32 cellular contexts compared by ENCODE assay signal in the genomic region with DNA sequence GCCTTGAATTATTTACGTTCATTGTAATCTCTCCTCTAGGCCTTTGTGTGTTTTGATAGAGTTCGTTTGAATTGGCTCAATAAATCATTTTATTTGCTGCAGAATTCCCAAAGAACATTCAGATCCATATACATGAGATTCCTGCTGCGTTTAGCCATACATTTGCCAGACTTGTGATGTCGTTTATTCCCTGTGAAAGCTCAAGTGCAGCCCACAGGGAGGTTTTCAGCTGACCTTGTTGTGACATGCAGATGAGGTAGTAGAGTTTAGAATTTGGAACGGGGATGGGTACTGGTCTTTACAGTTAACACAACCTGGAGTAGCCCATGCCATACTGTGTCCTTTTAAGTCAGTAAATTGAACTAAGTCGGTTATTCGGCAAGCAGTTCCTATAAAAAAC. TPM values are rescaled to one million over a fixed set of nuclear protein-coding genes. Genes with fewer than 3 reads are reported as not detected.
"Had no signal": no experiment of that assay in that cellular context is flagged by ENCODE, and none has a peak within 500 bp of the region (broad histone marks: within the 10 kb centered on the region; RNA-seq: fewer than 3 reads in every experiment).

A gene (plus strand): TSS at position 301 of the 400 bp plus-strand sequence. CDS start 7,573 bp downstream, outside the sequence.

- ATAC-seq: activated CD8-positive, alpha-beta T cell treated with anti-CD3 and anti-CD28 coated beads, Interleukin-2, amount 10 ng/mL, durations not matched to agents 7 days and 5 days; activated naive CD4-positive, alpha-beta T cell treated with anti-CD3 and anti-CD28 coated beads, Interleukin-2, amount 50 U/mL, for 72 hours; activated naive CD8-positive, alpha-beta T cell treated with anti-CD3 and anti-CD28 coated beads, Interleukin-2, amount 50 U/mL, for 24 hours; body of pancreas; Panc1; Right ventricle myocardium inferior; WTC11 had no signal

- H3K9me3 Mint-ChIP-seq: activated naive CD4-positive, alpha-beta T cell treated with anti-CD3 and anti-CD28 coated beads, Interleukin-2, amount 50 U/mL, for 72 hours; activated naive CD8-positive, alpha-beta T cell treated with anti-CD3 and anti-CD28 coated beads, Interleukin-2, amount 50 U/mL, for 24 hours; central memory CD8-positive, alpha-beta T cell had no signal

- H3K27me3 Mint-ChIP-seq: activated naive CD8-positive, alpha-beta T cell treated with anti-CD3 and anti-CD28 coated beads, Interleukin-2, amount 50 U/mL, for 24 hours; central memory CD8-positive, alpha-beta T cell had no signal

- H3K4me1 Mint-ChIP-seq: activated naive CD8-positive, alpha-beta T cell treated with anti-CD3 and anti-CD28 coated beads, Interleukin-2, amount 50 U/mL, for 24 hours; central memory CD8-positive, alpha-beta T cell; WTC11 had no signal

- H3K4me3 Mint-ChIP-seq: activated CD8-positive, alpha-beta T cell treated with anti-CD3 and anti-CD28 coated beads, Interleukin-2, amount 10 ng/mL, durations not matched to agents 7 days and 5 days; activated naive CD8-positive, alpha-beta T cell treated with anti-CD3 and anti-CD28 coated beads, Interleukin-2, amount 50 U/mL, for 24 hours; central memory CD8-positive, alpha-beta T cell; T-helper 2 cell treated with Interferon-gamma antibody and Interleukin-4, amounts not matched to agents 5 μg/mL and 100 μg/mL, for 36 hours; WTC11 had no signal

- H3K4me1 ChIP-seq: ascending aorta had no signal

- H3K9me3 ChIP-seq: ascending aorta, body of pancreas had no signal

- DNase-seq: activated CD4-positive, alpha-beta T cell treated with anti-CD3 and anti-CD28 coated beads for 48 hours; activated CD4-positive, alpha-beta T cell treated with anti-CD3 and anti-CD28 coated beads, Interleukin-2, amount 50 U/mL, for 4 hours; activated CD4-positive, CD25-positive, alpha-beta regulatory T cell treated with anti-CD3 and anti-CD28 coated beads, Interleukin-2, amount 50 U/mL, for 72 hours; activated CD8-positive, alpha-beta memory T cell treated with anti-CD3 and anti-CD28 coated beads, Interleukin-2, amount 50 U/mL, for 48 hours; activated CD8-positive, alpha-beta T cell treated with anti-CD3 and anti-CD28 coated beads, Interleukin-2, amount 10 ng/mL, durations not matched to agents 7 days and 5 days; activated naive CD4-positive, alpha-beta T cell; activated naive CD8-positive, alpha-beta T cell treated with anti-CD3 and anti-CD28 coated beads, Interleukin-2, amount 50 U/mL, for 24 hours; activated T-cell treated with anti-CD3 and anti-CD28 coated beads, Interleukin-2, amount 50 U/mL, for 1 hour; amniotic stem cell; body of pancreas; KG1; NCI-H1092; NCI-H1417; NCI-H1930; NCI-H2171 treated with DMSO at 0.1 percent for 48 hours; NCI-H226; NCI-H526; NCI-H774; OCI-M1; RPMI8226; T-helper 1 cell had no signal

- H3K27ac ChIP-seq: ascending aorta, body of pancreas, SK-N-MC had no signal

- H3K27me3 ChIP-seq: ascending aorta, body of pancreas had no signal

- H3K4me3 ChIP-seq: ascending aorta, body of pancreas, SK-N-MC had no signal

- H3K27ac Mint-ChIP-seq: activated CD8-positive, alpha-beta T cell treated with anti-CD3 and anti-CD28 coated beads, Interleukin-2, amount 10 ng/mL, durations not matched to agents 7 days and 5 days; T-helper 2 cell treated with Interferon-gamma antibody and Interleukin-4, amounts not matched to agents 5 μg/mL and 100 μg/mL, for 36 hours; WTC11 had no signal

RNA-seq across cellular contexts. Expression of the gene that starts here (rescaled TPM):
- total RNA-seq: ascending aorta, body of pancreas, LHCN-M2, M059J, NCI-H460, Right ventricle myocardium inferior, WTC11 had no signal
